Comparison of ENCODE assay signal across 8 cellular contexts in genomic region chr11:73321342-73322110, GRCh38. TPM values are rescaled to one million over a fixed set of nuclear protein-coding genes. Genes with fewer than 3 reads are reported as not detected.
DNase-seq lines count a peak whose midpoint lies in the region; ATAC-seq and TF ChIP-seq lines count a peak whose summit lies in the region.

No MANE protein-coding gene starts in this region.

- no peaks in the 10 kb centered on the region for H3K27me3 ChIP-seq in AG04450 (ENCODE audit: control insufficient read depth, insufficient read depth, low read length)
- no peaks in the 10 kb centered on the region for H3K27me3 ChIP-seq in Loucy (ENCODE audit: insufficient read depth, low read length, poor library complexity, severe bottlenecking)

- TF ChIP-seq CTCF in AG04450 (IDR thresholded peaks at IDR 0.05; ENCODE audit: low read depth, low read length), result no peak
- no peak for TF ChIP-seq CTCF in Loucy (conservative IDR thresholded peaks at IDR 0.05; ENCODE audit: low read length)

- peak overlapping the region; percentile 48 for H3K9ac ChIP-seq in Loucy (ENCODE audit: low read depth, low read length, poor library complexity, severe bottlenecking)

- no peaks in the 10 kb centered on the region for H3F3A ChIP-seq in Loucy (ENCODE audit: low read depth)

- no peak overlapping the region for H3K4me3 ChIP-seq in AG04450 (ENCODE audit: low read depth, low read length)
- peak overlapping the region; percentile 16 for H3K4me3 ChIP-seq in Loucy (ENCODE audit: low read length, poor library complexity, severe bottlenecking)

- H3K9me3 ChIP-seq in AG04450 (ENCODE audit: control insufficient read depth, insufficient read depth, low read length) (no peaks in the 10 kb centered on the region; the same call in 1 of the 2 replicates), Loucy (ENCODE audit: insufficient read depth, low read depth, low read length) (no peaks in the 10 kb centered on the region)

- H3K36me3 ChIP-seq in Loucy (ENCODE audit: insufficient read depth, low read length), result no peaks in the 10 kb centered on the region

- no peak for DNase-seq in AG04450 (ENCODE audit: low read depth, low spot score)
- DNase-seq in dermis microvascular lymphatic vessel endothelial cell (ENCODE audit: low read depth in 2 of 2), result peak; percentile 79 to 98
- DNase-seq in myocyte (ENCODE audit: low read depth), result peak; percentile 37
- DNase-seq in activated CD4-positive, alpha-beta T cell treated with anti-CD3 and anti-CD28 coated beads, Interleukin-2, amount 50 U/mL, for 48 hours, result no peak
- no peak for DNase-seq in activated CD4-positive, alpha-beta T cell treated with anti-CD3 and anti-CD28 coated beads for 1 hour
- no peak for DNase-seq in effector CD8-positive, alpha-beta T cell (lab: John Stamatoyannopoulos, UW)

- CTCF ChIA-PET in AG04450 (lab: Charles Lee), result interaction anchor here (0.7 to 3.7 kb wide), 5 partner anchors 14 to 30 kb away, joined by 3 to 18 read pairs (median 7); no protein-coding TSS in a partner anchor

- ATAC-seq in GM19397 (IDR thresholded peaks at IDR 0.05; ENCODE audit: unreplicated experiment), result no peak

- no peaks in the 10 kb centered on the region for H3K9me2 ChIP-seq in Loucy (replicated peaks; ENCODE audit: low read depth, low read length)

- peaks cover 59% of the 10 kb centered on the region for H3K4me1 ChIP-seq in Loucy (ENCODE audit: insufficient read depth, low read length, poor library complexity, severe bottlenecking)

- peaks cover 7% of the 10 kb centered on the region; the same call in 1 of the 2 replicates for H3K79me2 ChIP-seq in Loucy (ENCODE audit: insufficient read depth, low read length)

- POLR2A ChIA-PET in AG04450 (lab: Yijun Ruan, JAX), result interaction anchor here (5.7 kb wide), 1 partner anchor 12 kb away, joined by 61 read pairs; the partner anchor contains the start of gene ARHGEF17

- H2AFZ ChIP-seq in Loucy (ENCODE audit: low read length), result no peak overlapping the region

- peak overlapping the region; percentile 87 for H3K27ac ChIP-seq in AG04450 (ENCODE audit: low read depth, low read length)

- peak overlapping the region; percentile 67 for H3K4me2 ChIP-seq in Loucy (ENCODE audit: low read depth, low read length, poor library complexity, severe bottlenecking)

- no peaks in the 10 kb centered on the region for H4K20me1 ChIP-seq in Loucy (ENCODE audit: insufficient read depth, low read length, poor library complexity, severe bottlenecking)

RNA-seq across cellular contexts. Expression of gene ARHGEF17, which starts 13.4 kb away (rescaled TPM):
- polyA plus RNA-seq in AG04450 (2011; rRNA removed), result 30.6 and 45.2 TPM in 2 replicates
- 54.5 and 62.4 TPM in 2 replicates for polyA minus RNA-seq in AG04450 (2011; rRNA and poly(A)+ RNA removed)
- total RNA-seq in dermis microvascular lymphatic vessel endothelial cell (29.8 and 59.0 TPM in 2 replicates), myocyte (38.0 and 38.4 TPM in 2 replicates)
- 59.1 TPM for polyA plus RNA-seq in myocyte (2012)

RNA-seq across cellular contexts. Expression of gene P2RY6, which starts 49.4 kb away (rescaled TPM):
- not detected in 2 replicates for polyA plus RNA-seq in AG04450 (2011; rRNA removed)
- not detected in 2 replicates for polyA minus RNA-seq in AG04450 (2011; rRNA and poly(A)+ RNA removed)
- total RNA-seq in dermis microvascular lymphatic vessel endothelial cell, result 0.25 and 0.26 TPM in 2 replicates
- total RNA-seq in myocyte, result 0.67 and 1.1 TPM in 2 replicates
- polyA plus RNA-seq in myocyte (2012), result 0.30 TPM

RNA-seq across cellular contexts. Expression of gene RELT, which starts 54.7 kb away (rescaled TPM):
- 1.1 TPM in 2 replicates for polyA plus RNA-seq in AG04450 (2011; rRNA removed)
- polyA minus RNA-seq in AG04450 (2011; rRNA and poly(A)+ RNA removed), result 1.1 and 1.7 TPM in 2 replicates
- 4.5 and 4.8 TPM in 2 replicates for total RNA-seq in dermis microvascular lymphatic vessel endothelial cell
- 3.4 and 10.2 TPM in 2 replicates for total RNA-seq in myocyte
- 2.1 TPM for polyA plus RNA-seq in myocyte (2012)

Comparison
In these comparisons a context has a peak if more than half of its experiments do, and no peak if none do; other contexts are left out.
1. DNase-seq: peak in dermis microvascular lymphatic vessel endothelial cell (2 of 2) and myocyte (single experiment); none in AG04450 (single experiment), activated CD4-positive, alpha-beta T cell treated with anti-CD3 and anti-CD28 coated beads, Interleukin-2, amount 50 U/mL, for 48 hours (0 of 2), activated CD4-positive, alpha-beta T cell treated with anti-CD3 and anti-CD28 coated beads for 1 hour (single experiment) and effector CD8-positive, alpha-beta T cell (single experiment).